In the genomic region with DNA sequence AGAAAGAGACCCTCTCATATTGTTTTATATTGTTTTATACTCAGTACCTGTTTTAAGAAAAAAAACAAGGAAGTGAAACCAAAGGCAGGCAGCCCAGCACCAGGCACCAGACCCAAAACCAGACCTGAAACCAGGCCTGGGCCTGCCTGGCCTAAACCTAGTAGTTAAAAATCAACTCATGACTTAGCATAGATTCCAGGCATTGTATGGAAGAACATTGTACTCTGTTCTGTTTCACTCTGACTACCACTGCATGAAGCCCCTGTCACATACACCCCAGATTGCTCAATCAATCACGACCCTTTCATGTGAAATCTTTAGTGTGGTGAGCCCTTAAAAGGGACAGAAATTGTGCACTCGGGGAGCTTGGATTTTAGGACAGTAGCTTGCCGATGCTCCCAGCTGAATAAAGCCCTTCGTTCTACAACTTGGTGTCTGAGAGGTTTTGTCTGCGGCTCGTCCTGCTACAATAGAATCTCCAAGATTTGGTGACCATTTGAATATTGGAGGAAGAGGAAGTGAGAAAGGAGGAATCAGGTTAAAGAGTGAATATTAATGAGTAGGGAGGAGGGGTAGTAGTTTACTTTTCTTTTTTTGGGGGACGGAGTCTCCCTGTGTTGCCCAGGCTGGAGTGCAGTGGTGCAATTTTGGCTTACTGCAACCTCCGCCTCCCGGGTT, we compare ENCODE assay signal across 8 cellular contexts. TPM values are rescaled to one million over a fixed set of nuclear protein-coding genes. Genes with fewer than 3 reads are reported as not detected.
DNase-seq lines count a peak whose midpoint lies in the region; ATAC-seq and TF ChIP-seq lines count a peak whose summit lies in the region.
"Not testable (repeated sequence)": the region's sequence is repeated elsewhere in the genome, so short reads cannot be mapped to it uniquely, and the experiment has no call there.

No MANE protein-coding gene starts in this region.

- not testable (repeated sequence) for H3K4me1 ChIP-seq in Caco-2; endodermal cell (ENCODE audit: control insufficient read depth, insufficient read depth, low read length)
- peaks cover 23% of the 10 kb centered on the region for H3K4me1 ChIP-seq in MM.1S (ENCODE audit: low read length)

- H3K9ac ChIP-seq in MM.1S (ENCODE audit: low read length) = peak overlapping the region; percentile 56
- H3K9ac ChIP-seq in endodermal cell (ENCODE audit: extremely low read depth, low read length, poor library complexity, severe bottlenecking) = not testable (repeated sequence)

- BruUV-seq in Caco-2 (replicated peaks; lab: Mats Ljungman, UMichigan) = not testable (repeated sequence)

- H4K20me1 ChIP-seq in MM.1S (ENCODE audit: insufficient read depth, low read length) = not testable (repeated sequence)

- ATAC-seq in GM19023 (IDR thresholded peaks at IDR 0.05; ENCODE audit: unreplicated experiment) = peak; percentile 41
- peak; percentile 49 for ATAC-seq in GM21619 (IDR thresholded peaks at IDR 0.05; ENCODE audit: unreplicated experiment)
- peak; percentile 44 for ATAC-seq in HG03064 (IDR thresholded peaks at IDR 0.05; ENCODE audit: low read depth, unreplicated experiment)
- ATAC-seq in stimulated activated memory B cell treated with anti-CD40 and anti-IgM and Interleukin-4, amounts not matched to agents 10 μg/mL and 1 μg/mL and 100 μg/mL, for 72 hours = peak; percentile 68

- not testable (repeated sequence) for H3K4me3 ChIP-seq in Caco-2 (ENCODE audit: low read depth, low read length)
- H3K4me3 ChIP-seq in MM.1S (ENCODE audit: low read length) (peak overlapping the region; percentile 22; the same call in 1 of the 2 replicates), endodermal cell (ENCODE audit: low read length) (peak overlapping the region; percentile 99)

- H3K9me3 ChIP-seq in Caco-2; MM.1S (replicated peaks; ENCODE audit: insufficient read depth, low read length): not testable (repeated sequence)
- H3K9me3 ChIP-seq in endodermal cell (ENCODE audit: control insufficient read depth, low read length) = peaks cover 20% of the 10 kb centered on the region

- H3K36me3 Mint-ChIP-seq in Caco-2 (ENCODE audit: insufficient read depth, unreplicated experiment) = peaks cover 13% of the 10 kb centered on the region
- H3K36me3 Mint-ChIP-seq in activated CD4-positive, alpha-beta T cell treated with anti-CD3 and anti-CD28 coated beads, Interleukin-2, amount 10 ng/mL, durations not matched to agents 24 days and 14 days (ENCODE audit: low read depth) = peaks cover 19% of the 10 kb centered on the region
- H3K36me3 Mint-ChIP-seq in endodermal cell (ENCODE audit: low read depth); stimulated activated memory B cell treated with anti-CD40 and anti-IgM and Interleukin-4, amounts not matched to agents 10 μg/mL and 1 μg/mL and 100 μg/mL, for 72 hours: not testable (repeated sequence)

- intact Hi-C loops in Caco-2 (cut with micrococcal nuclease; ENCODE audit: unreplicated experiment) = not testable (repeated sequence)
- intact Hi-C loops in activated CD4-positive, alpha-beta T cell treated with anti-CD3 and anti-CD28 coated beads, Interleukin-2, amount 10 ng/mL, durations not matched to agents 24 days and 14 days (cut with micrococcal nuclease) = loop anchor here (10.0 kb wide), 3 partner anchors 278 to 1602 kb away; partner anchors contain the start of genes COX15 and CUTC

- not testable (repeated sequence) for H3K9me2 ChIP-seq in MM.1S (replicated peaks; ENCODE audit: insufficient read depth, low read length)

- TF ChIP-seq CTCF in Caco-2 (IDR thresholded peaks at IDR 0.05; ENCODE audit: insufficient read depth in 1 of 2, low read depth in 1 of 2, low read length in 1 of 2, severe bottlenecking in 1 of 2, unreplicated experiment in 1 of 2); MM.1S (IDR thresholded peaks at IDR 0.05; ENCODE audit: low read length); endodermal cell (conservative IDR thresholded peaks at IDR 0.05): not testable (repeated sequence)

- DNase-seq in Caco-2; activated CD4-positive, alpha-beta T cell treated with anti-CD3 and anti-CD28 coated beads, Interleukin-2, amount 10 ng/mL, durations not matched to agents 24 days and 14 days; endodermal cell: not testable (repeated sequence)
- DNase-seq in MM.1S = peak; percentile 56

- H3K79me2 ChIP-seq in MM.1S (ENCODE audit: low read length) = peaks cover 36% of the 10 kb centered on the region

- CTCF ChIA-PET in Caco-2 (lab: Charles Lee) = not testable (repeated sequence)

- H3K27ac ChIP-seq in MM.1S (ENCODE audit: low read length) = peak overlapping the region; percentile 91; the same call in 1 of the 2 replicates
- not testable (repeated sequence) for H3K27ac ChIP-seq in endodermal cell (ENCODE audit: low read depth, low read length)

- not testable (repeated sequence) for H3K36me3 ChIP-seq in Caco-2 (ENCODE audit: control insufficient read depth, insufficient read depth, low read length); MM.1S (replicated peaks; ENCODE audit: insufficient read depth, low read length); endodermal cell (ENCODE audit: control insufficient read depth, insufficient read depth, low read length)

- H3K4me3 Mint-ChIP-seq in Caco-2 (ENCODE audit: unreplicated experiment) = peak overlapping the region; percentile 89
- H3K4me3 Mint-ChIP-seq in activated CD4-positive, alpha-beta T cell treated with anti-CD3 and anti-CD28 coated beads, Interleukin-2, amount 10 ng/mL, durations not matched to agents 24 days and 14 days = peak overlapping the region; percentile 42
- not testable (repeated sequence) for H3K4me3 Mint-ChIP-seq in endodermal cell
- H3K4me3 Mint-ChIP-seq in stimulated activated memory B cell treated with anti-CD40 and anti-IgM and Interleukin-4, amounts not matched to agents 10 μg/mL and 1 μg/mL and 100 μg/mL, for 72 hours = peak overlapping the region; percentile 98

- H3K4me2 ChIP-seq in MM.1S (ENCODE audit: low read depth, low read length) = peak overlapping the region; percentile 66; the same call in 1 of the 2 replicates

- not testable (repeated sequence) for H3K27me3 Mint-ChIP-seq in Caco-2 (ENCODE audit: insufficient read depth, unreplicated experiment); activated CD4-positive, alpha-beta T cell treated with anti-CD3 and anti-CD28 coated beads, Interleukin-2, amount 10 ng/mL, durations not matched to agents 24 days and 14 days; endodermal cell (ENCODE audit: insufficient read depth); stimulated activated memory B cell treated with anti-CD40 and anti-IgM and Interleukin-4, amounts not matched to agents 10 μg/mL and 1 μg/mL and 100 μg/mL, for 72 hours

- whole genome bisulfite sequencing in endodermal cell (ENCODE audit: insufficient coverage in 1 of 2, insufficient read length in 1 of 2), 2 experiments = 92% methylated on average over 8 to 9 of the region's 9 CpGs

- peaks cover 23% of the 10 kb centered on the region; the same call in 1 of the 2 replicates for H3F3A ChIP-seq in MM.1S (ENCODE audit: insufficient read depth, low read length)

- H3K27me3 ChIP-seq in Caco-2 (replicated peaks; ENCODE audit: control insufficient read depth, insufficient read depth, low read length); MM.1S (replicated peaks; ENCODE audit: insufficient read depth, low read length); endodermal cell (ENCODE audit: control insufficient read depth, insufficient read depth, low read length, poor library complexity, severe bottlenecking): not testable (repeated sequence)

- not testable (repeated sequence) for H3K4me1 Mint-ChIP-seq in Caco-2 (ENCODE audit: low read depth, unreplicated experiment)
- peaks cover 30% of the 10 kb centered on the region for H3K4me1 Mint-ChIP-seq in activated CD4-positive, alpha-beta T cell treated with anti-CD3 and anti-CD28 coated beads, Interleukin-2, amount 10 ng/mL, durations not matched to agents 24 days and 14 days
- peaks cover 14% of the 10 kb centered on the region for H3K4me1 Mint-ChIP-seq in endodermal cell
- peaks cover 39% of the 10 kb centered on the region for H3K4me1 Mint-ChIP-seq in stimulated activated memory B cell treated with anti-CD40 and anti-IgM and Interleukin-4, amounts not matched to agents 10 μg/mL and 1 μg/mL and 100 μg/mL, for 72 hours

- not testable (repeated sequence) for H3K27ac Mint-ChIP-seq in Caco-2 (ENCODE audit: unreplicated experiment); endodermal cell
- H3K27ac Mint-ChIP-seq in activated CD4-positive, alpha-beta T cell treated with anti-CD3 and anti-CD28 coated beads, Interleukin-2, amount 10 ng/mL, durations not matched to agents 24 days and 14 days = peak overlapping the region; percentile 79
- peak overlapping the region; percentile 97 for H3K27ac Mint-ChIP-seq in stimulated activated memory B cell treated with anti-CD40 and anti-IgM and Interleukin-4, amounts not matched to agents 10 μg/mL and 1 μg/mL and 100 μg/mL, for 72 hours

- H3K9me3 Mint-ChIP-seq in Caco-2 (ENCODE audit: unreplicated experiment); activated CD4-positive, alpha-beta T cell treated with anti-CD3 and anti-CD28 coated beads, Interleukin-2, amount 10 ng/mL, durations not matched to agents 24 days and 14 days; stimulated activated memory B cell treated with anti-CD40 and anti-IgM and Interleukin-4, amounts not matched to agents 10 μg/mL and 1 μg/mL and 100 μg/mL, for 72 hours: not testable (repeated sequence)
- peaks cover 26% of the 10 kb centered on the region for H3K9me3 Mint-ChIP-seq in endodermal cell

- POLR2A ChIA-PET in Caco-2 (lab: Charles Lee) = not testable (repeated sequence)

- peak overlapping the region; percentile 94 for H2AFZ ChIP-seq in MM.1S (ENCODE audit: low read length)

RNA-seq across cellular contexts. Expression of gene R3HCC1L, which starts 1.2 kb away (rescaled TPM):
- total RNA-seq in Caco-2 (2022) (16.5 and 16.7 TPM in 2 replicates), endodermal cell (10 to 100 TPM; 16.1 to 18.1 TPM)
- total RNA-seq in activated CD4-positive, alpha-beta T cell treated with anti-CD3 and anti-CD28 coated beads, Interleukin-2, amount 10 ng/mL, durations not matched to agents 24 days and 14 days = 17.6 and 19.3 TPM in 2 replicates
- polyA plus RNA-seq in endodermal cell (2013, experiment 1 of 2) = 16.1 TPM
- 16.3 TPM for polyA plus RNA-seq in endodermal cell (2013, experiment 2 of 2)
